ENCODE assay signal across 25 cellular contexts in the genomic region with DNA sequence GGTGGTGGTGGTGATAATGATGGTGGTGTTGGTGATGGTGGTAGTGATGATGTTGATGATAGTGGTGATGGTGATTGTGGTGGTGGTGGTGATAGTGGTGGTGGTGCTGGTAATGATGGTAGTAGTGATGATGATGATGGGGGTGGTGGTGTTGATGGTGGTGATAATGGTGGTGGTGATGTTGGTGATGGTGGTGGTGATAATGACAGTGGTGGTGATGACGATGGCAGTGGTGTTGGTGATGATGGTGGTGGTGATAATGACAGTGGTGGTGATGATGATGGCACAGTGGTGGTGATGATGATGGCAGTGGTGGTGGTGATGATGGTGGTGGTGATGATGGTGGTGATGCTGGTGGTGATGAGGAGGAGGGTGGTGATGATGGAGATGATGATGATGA. TPM values are rescaled to one million over a fixed set of nuclear protein-coding genes. Genes with fewer than 3 reads are reported as not detected.
"Had no signal": no experiment of that assay in that cellular context is flagged by ENCODE, and none has a peak within 500 bp of the region (broad histone marks: within the 10 kb centered on the region; RNA-seq: fewer than 3 reads in every experiment).

No MANE protein-coding gene starts in this region.

- H3K4me1 ChIP-seq: SJSA1 had no signal

- H3K4me3 ChIP-seq: K562, SJSA1, SK-N-MC had no signal

- DNase-seq: Kasumi-1, MM.1S, NCI-H1092 treated with DMSO at 0.1 percent for 48 hours, NCI-H1436, NCI-H187, NCI-H2029, NCI-H2081 treated with DMSO at 0.1 percent for 48 hours, NCI-H2171, NCI-H226, NCI-H446, NCI-H510A, NCI-H524 treated with DMSO at 0.1 percent for 48 hours, NCI-H69, NCI-H774, Right ventricle myocardium superior, RPMI8226, SIG-M5 had no signal

- ATAC-seq: K562 had no signal

- H3K9ac ChIP-seq: KMS-11 had no signal

- H3K27me3 ChIP-seq: SJSA1 had no signal

- H3K27ac ChIP-seq: KMS-11, SJSA1, SK-N-MC had no signal

- H3K36me3 ChIP-seq: SJSA1 had no signal

- FAIRE-seq: RCC 7860 had no signal

- H3K9me3 ChIP-seq: SJSA1 had no signal

- H3K4me2 ChIP-seq: KMS-11 had no signal

RNA-seq across cellular contexts. Expression of gene AJAP1, which starts 7.0 kb away (rescaled TPM):
- total RNA-seq: HT-29, K562, M059J, SJSA1 had no signal
- polyA plus RNA-seq: IgD-negative memory B cell, K562 had no signal
